In the genomic region with DNA sequence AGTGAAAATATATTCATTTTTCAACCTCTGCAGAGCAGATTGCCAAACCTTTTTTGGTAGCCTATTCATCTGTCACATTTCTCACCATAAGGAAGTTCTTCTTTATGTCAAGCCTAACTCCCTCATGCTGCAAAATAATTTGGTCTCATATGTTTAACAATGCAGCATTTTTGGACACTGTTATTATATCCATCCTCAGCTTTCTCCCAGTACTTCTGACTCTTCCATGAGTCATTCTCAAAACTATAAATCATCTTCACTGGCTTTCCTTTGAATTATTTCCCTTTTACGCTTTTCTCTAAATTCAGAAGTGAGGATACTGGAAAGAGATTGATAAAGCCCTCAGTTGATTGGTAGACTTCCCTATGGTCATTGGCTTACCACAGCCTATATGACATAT, we compare ENCODE assay signal across 20 cellular contexts.
A peak's percentile ranks its signal among the peaks of the same experiment; 100 is the strongest.
DNase-seq lines count a peak whose midpoint lies in the region; ATAC-seq and TF ChIP-seq lines count a peak whose summit lies in the region.
"Had no signal": no experiment of that assay in that cellular context is flagged by ENCODE, and none has a peak within 500 bp of the region (broad histone marks: within the 10 kb centered on the region; RNA-seq: fewer than 3 reads in every experiment).

No MANE protein-coding gene starts in this region.

- H3K4me1 ChIP-seq in HCT116 (ENCODE audit: control insufficient read depth in 1 of 2, insufficient read depth in 2 of 2, low read length in 2 of 2), result no peaks in the 10 kb centered on the region
- H3K4me1 ChIP-seq: prostate gland, thyroid gland had no signal

- DNase-seq in HCT116 (ENCODE audit: low read depth, low spot score) (no peak), RWPE1 (ENCODE audit: low spot score) (peak; percentile 59), kidney glomerular epithelial cell (lab: John Stamatoyannopoulos, UW) (peak; percentile 2), NCI-H2107 treated with DMSO at 0.1 percent for 48 hours (lab: John Stamatoyannopoulos, UW; ENCODE audit: unreplicated experiment) (no peak), NCI-H146 (lab: John Stamatoyannopoulos, UW) (no peak), omental fat pad (ENCODE audit: low spot score) (no peak)
- DNase-seq: activated B cell treated with CpG ODN at 0.5 μM for 24 hours; activated CD4-positive, alpha-beta memory T cell treated with anti-CD3 and anti-CD28 coated beads for 36 hours; activated CD8-positive, alpha-beta memory T cell treated with anti-CD3 and anti-CD28 coated beads, Interleukin-2, amount 50 U/mL, for 48 hours; islet precursor cell; NCI-H187 treated with DMSO at 0.1 percent for 48 hours; NCI-H2227 treated with DMSO at 0.1 percent for 48 hours; NCI-H748 treated with DMSO at 0.1 percent for 48 hours; T-helper 9 cell; thyroid gland had no signal

- TF ChIP-seq POLR2A in HCT116 (IDR thresholded peaks at IDR 0.05; ENCODE audit: borderline replicate concordance, extremely low read depth, insufficient read depth, insufficient read length), result no peak

- RAD21 ChIA-PET in HCT116 (lab: Charles Lee; ENCODE audit: low non-redundant PET in 1 of 2, low total read pairs in 2 of 2, uncharacterized antibody in 2 of 2, unreplicated experiment in 2 of 2), result no interaction called here

- CTCF ChIA-PET in HCT116 (lab: Charles Lee) (no interaction called here), RWPE1 (lab: Yijun Ruan, JAX) (no interaction called here)

- H3K79me2 ChIP-seq in HCT116 (ENCODE audit: insufficient read depth, low read length), result no peaks in the 10 kb centered on the region

- H3K4me2 ChIP-seq in HCT116 (ENCODE audit: low read length), result no peak overlapping the region
- H3K4me2 ChIP-seq: GM23338 had no signal

- no peak overlapping the region for H3K9ac ChIP-seq in HCT116 (ENCODE audit: low read length)

- POLR2A ChIA-PET in HCT116 (lab: Charles Lee), result no interaction called here
- POLR2A ChIA-PET in RWPE1 (lab: Yijun Ruan, JAX; ENCODE audit: low non-redundant PET), result no interaction called here

- TF ChIP-seq CTCF in HCT116 (IDR thresholded peaks at IDR 0.05 in 2 of 3, conservative IDR thresholded peaks at IDR 0.05 in 1 of 3; ENCODE audit: borderline replicate concordance in 1 of 3, insufficient read depth in 1 of 3, low read depth in 2 of 3, low read length in 2 of 3) (no peak), RWPE1 (conservative IDR thresholded peaks at IDR 0.05; ENCODE audit: low read depth) (no peak), omental fat pad (IDR thresholded peaks at IDR 0.05) (no peak)

- no peaks in the 10 kb centered on the region for H3K27me3 ChIP-seq in HCT116 (ENCODE audit: insufficient read depth, low read length)
- H3K27me3 ChIP-seq: thyroid gland had no signal

- no peaks in the 10 kb centered on the region for H3K9me2 ChIP-seq in HCT116 (ENCODE audit: insufficient read depth)

- H4K20me1 ChIP-seq in HCT116 (ENCODE audit: insufficient read depth), result no peaks in the 10 kb centered on the region

- no peaks in the 10 kb centered on the region for H3K36me3 ChIP-seq in HCT116 (ENCODE audit: control insufficient read depth in 1 of 2, insufficient read depth in 2 of 2, low read length in 2 of 2)
- H3K36me3 ChIP-seq: prostate gland, thyroid gland had no signal

- no peak overlapping the region for H3K27ac ChIP-seq in HCT116 (ENCODE audit: low read depth, low read length)
- no peak overlapping the region for H3K27ac ChIP-seq in RWPE1
- H3K27ac ChIP-seq: C4-2B, epithelial cell of prostate, prostate gland, thyroid gland had no signal

- no peaks in the 10 kb centered on the region for H3K9me3 ChIP-seq in HCT116 (ENCODE audit: control insufficient read depth in 1 of 2, insufficient read depth in 1 of 2, low read depth in 1 of 2, low read length in 2 of 2)
- H3K9me3 ChIP-seq: prostate gland, thyroid gland had no signal

- no peak overlapping the region for H3K4me3 ChIP-seq in HCT116 (replicated peaks in 1 of 2; ENCODE audit: low read depth in 1 of 2, low read length in 2 of 2)
- H3K4me3 ChIP-seq: GM23338, prostate gland, thyroid gland had no signal

- intact Hi-C loops in HCT116 (cut with micrococcal nuclease), result no loop called here

- TF ChIP-seq RAD21 in HCT116 (IDR thresholded peaks at IDR 0.05; ENCODE audit: low read depth), result no peak

- BruUV-seq in HCT116 (replicated peaks; lab: Mats Ljungman, UMichigan), result no TSS peak

- ATAC-seq in HCT116 (no peak), esophagus mucosa (peak; percentile 67), omental fat pad (ENCODE audit: low FRiP score) (no peak)
- ATAC-seq: GM23338 had no signal

- no peak overlapping the region for H2AFZ ChIP-seq in HCT116 (ENCODE audit: low read depth, low read length, poor library complexity, severe bottlenecking)
- H2AFZ ChIP-seq: GM23338 had no signal

TF ChIP-seq in HCT116, 20 proteins besides CTCF, POLR2A, EP300 and RAD21:
- TF ChIP-seq, protein P1, sequence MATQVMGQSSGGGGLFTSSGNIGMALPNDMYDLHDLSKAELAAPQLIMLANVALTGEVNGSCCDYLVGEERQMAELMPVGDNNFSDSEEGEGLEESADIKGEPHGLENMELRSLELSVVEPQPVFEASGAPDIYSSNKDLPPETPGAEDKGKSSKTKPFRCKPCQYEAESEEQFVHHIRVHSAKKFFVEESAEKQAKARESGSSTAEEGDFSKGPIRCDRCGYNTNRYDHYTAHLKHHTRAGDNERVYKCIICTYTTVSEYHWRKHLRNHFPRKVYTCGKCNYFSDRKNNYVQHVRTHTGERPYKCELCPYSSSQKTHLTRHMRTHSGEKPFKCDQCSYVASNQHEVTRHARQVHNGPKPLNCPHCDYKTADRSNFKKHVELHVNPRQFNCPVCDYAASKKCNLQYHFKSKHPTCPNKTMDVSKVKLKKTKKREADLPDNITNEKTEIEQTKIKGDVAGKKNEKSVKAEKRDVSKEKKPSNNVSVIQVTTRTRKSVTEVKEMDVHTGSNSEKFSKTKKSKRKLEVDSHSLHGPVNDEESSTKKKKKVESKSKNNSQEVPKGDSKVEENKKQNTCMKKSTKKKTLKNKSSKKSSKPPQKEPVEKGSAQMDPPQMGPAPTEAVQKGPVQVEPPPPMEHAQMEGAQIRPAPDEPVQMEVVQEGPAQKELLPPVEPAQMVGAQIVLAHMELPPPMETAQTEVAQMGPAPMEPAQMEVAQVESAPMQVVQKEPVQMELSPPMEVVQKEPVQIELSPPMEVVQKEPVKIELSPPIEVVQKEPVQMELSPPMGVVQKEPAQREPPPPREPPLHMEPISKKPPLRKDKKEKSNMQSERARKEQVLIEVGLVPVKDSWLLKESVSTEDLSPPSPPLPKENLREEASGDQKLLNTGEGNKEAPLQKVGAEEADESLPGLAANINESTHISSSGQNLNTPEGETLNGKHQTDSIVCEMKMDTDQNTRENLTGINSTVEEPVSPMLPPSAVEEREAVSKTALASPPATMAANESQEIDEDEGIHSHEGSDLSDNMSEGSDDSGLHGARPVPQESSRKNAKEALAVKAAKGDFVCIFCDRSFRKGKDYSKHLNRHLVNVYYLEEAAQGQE (IDR thresholded peaks at IDR 0.05; ENCODE audit: low read depth), result no peak
- TF ChIP-seq JUND (IDR thresholded peaks at IDR 0.05) (no peak), SRF (IDR thresholded peaks at IDR 0.05; ENCODE audit: low read depth) (no peak), FOSL1 (IDR thresholded peaks at IDR 0.05; ENCODE audit: low read depth) (peak; percentile 42; the same call in 1 of the 2 replicates), YY1 (IDR thresholded peaks at IDR 0.05; ENCODE audit: extremely low read depth, insufficient replicate concordance, low read depth, low read length) (no peak)
TF ChIP-seq in HCT116: peak in this region for 1.

Comparison
In these comparisons a context has a peak if more than half of its experiments do, and no peak if none do; other contexts are left out.
1. DNase-seq: peak in RWPE1 (single experiment) and kidney glomerular epithelial cell (single experiment); none in HCT116 (single experiment), NCI-H2107 treated with DMSO at 0.1 percent for 48 hours (single experiment), NCI-H146 (single experiment) and omental fat pad (single experiment).